Comparison of ENCODE assay signal across 1 cellular context in the genomic region with DNA sequence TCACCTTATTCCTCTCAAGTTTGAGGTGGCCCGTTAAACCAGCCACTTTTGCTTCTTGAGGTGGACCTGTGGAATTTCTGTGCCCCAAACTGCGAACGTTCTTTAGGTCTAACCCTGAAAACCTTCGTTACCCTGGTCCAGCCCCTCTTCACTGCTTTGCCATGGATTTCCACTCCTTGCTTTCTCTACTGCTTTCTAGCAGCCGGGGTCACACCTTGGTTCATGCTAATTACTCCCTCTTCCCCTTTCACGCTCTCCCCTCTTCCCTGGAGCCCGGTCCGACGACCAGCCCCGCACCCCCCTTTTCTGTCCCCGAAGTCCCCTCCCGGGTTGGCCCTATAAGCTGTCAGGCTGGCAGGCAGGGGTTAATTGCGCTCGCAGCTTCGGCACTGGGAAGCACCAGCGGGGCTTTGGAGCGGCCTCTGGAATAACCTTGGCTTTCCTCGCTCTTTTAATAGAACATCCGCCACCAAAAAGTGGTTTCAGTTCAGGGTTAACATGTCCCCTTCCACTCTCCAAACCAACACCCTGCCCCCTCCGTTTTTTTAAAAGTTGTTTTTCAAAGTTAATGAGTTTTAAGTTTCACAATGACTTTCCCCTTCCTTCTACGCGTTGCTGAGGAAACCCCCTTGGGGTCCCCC.
A peak's percentile ranks its signal among the peaks of the same experiment; 100 is the strongest.
TF ChIP-seq lines count a peak whose summit lies in the region.

No MANE protein-coding gene starts in this region.

TF ChIP-seq in HepG2, 621 proteins besides CTCF, POLR2A, EP300 and RAD21 (continued from another document and continues in another):
- TF ChIP-seq ZNF574 (CRISPR knock-in tag; IDR thresholded peaks at IDR 0.05) (peak; percentile 44; the same call in 1 of the 2 replicates), DZIP1 (CRISPR knock-in tag; IDR thresholded peaks at IDR 0.05) (no peak), NFE2 (CRISPR knock-in tag; IDR thresholded peaks at IDR 0.05) (no peak), HNRNPUL1 (IDR thresholded peaks at IDR 0.05; ENCODE audit: low read depth, low read length) (no peak), SMYD3 (CRISPR knock-in tag; IDR thresholded peaks at IDR 0.05) (no peak), LCORL (IDR thresholded peaks at IDR 0.05) (no peak), LCORL (CRISPR knock-in tag; IDR thresholded peaks at IDR 0.05) (peak; percentile 69), HNRNPL (IDR thresholded peaks at IDR 0.05; ENCODE audit: low read depth, low read length) (no peak), NR2F2 (IDR thresholded peaks at IDR 0.05; ENCODE audit: borderline replicate concordance, low read depth) (no peak; the same call in 1 of the 2 replicates), KDM3A (CRISPR knock-in tag; IDR thresholded peaks at IDR 0.05; ENCODE audit: low read depth) (0 out of 2 replicates have a peak, but pooled peaks have one; percentile 10), IKZF5 (CRISPR knock-in tag; IDR thresholded peaks at IDR 0.05) (peak; percentile 17; the same call in 1 of the 2 replicates), YEATS4 (CRISPR knock-in tag; IDR thresholded peaks at IDR 0.05; ENCODE audit: borderline replicate concordance) (peak; percentile 48; the same call in 1 of the 2 replicates), SIN3A (IDR thresholded peaks at IDR 0.05; ENCODE audit: borderline replicate concordance, low read depth, low read length) (peak; percentile 62; the same call in 1 of the 2 replicates), MBD4 (IDR thresholded peaks at IDR 0.05; ENCODE audit: borderline replicate concordance, low read length) (no peak), ZBTB7B (CRISPR knock-in tag; IDR thresholded peaks at IDR 0.05) (0 out of 2 replicates have a peak, but pooled peaks have one; percentile 20), ZBTB34 (CRISPR knock-in tag; IDR thresholded peaks at IDR 0.05) (no peak), AGO2 (optimal IDR thresholded peaks at IDR 0.05; ENCODE audit: low read depth, low read length) (no peak), KLF9 (CRISPR knock-in tag; IDR thresholded peaks at IDR 0.05; ENCODE audit: low read depth) (0 out of 2 replicates have a peak, but pooled peaks have one; percentile 24), NFKB2 (CRISPR knock-in tag; IDR thresholded peaks at IDR 0.05; ENCODE audit: borderline replicate concordance) (peak; percentile 69; the same call in 1 of the 2 replicates), MXD3 (CRISPR knock-in tag; IDR thresholded peaks at IDR 0.05) (no peak), ZNF501 (CRISPR knock-in tag; IDR thresholded peaks at IDR 0.05) (peak; percentile 79), ZNF605 (CRISPR knock-in tag; IDR thresholded peaks at IDR 0.05) (0 out of 2 replicates have a peak, but pooled peaks have one; percentile 7), GATAD2A (CRISPR knock-in tag; IDR thresholded peaks at IDR 0.05) (peak; percentile 57; the same call in 1 of the 2 replicates), MTA1 (CRISPR knock-in tag; IDR thresholded peaks at IDR 0.05; ENCODE audit: borderline replicate concordance) (peak; percentile 54; the same call in 1 of the 2 replicates), RFXAP (CRISPR knock-in tag; IDR thresholded peaks at IDR 0.05; ENCODE audit: borderline replicate concordance) (peak; percentile 5; the same call in 1 of the 2 replicates), ZNF609 (CRISPR knock-in tag; IDR thresholded peaks at IDR 0.05; ENCODE audit: borderline replicate concordance) (peak; percentile 23; the same call in 1 of the 2 replicates), ZNF549 (CRISPR knock-in tag; IDR thresholded peaks at IDR 0.05) (no peak), MEF2D (CRISPR knock-in tag; IDR thresholded peaks at IDR 0.05) (peak; percentile 80; the same call in 1 of the 2 replicates), MIXL1 (CRISPR knock-in tag; IDR thresholded peaks at IDR 0.05) (peak; percentile 44; the same call in 1 of the 2 replicates), XRCC5 (optimal IDR thresholded peaks at IDR 0.05; ENCODE audit: low read length) (peak; percentile 49), CREM (IDR thresholded peaks at IDR 0.05) (no peak), CREM (CRISPR knock-in tag; IDR thresholded peaks at IDR 0.05) (no peak), ZNF136 (CRISPR knock-in tag; IDR thresholded peaks at IDR 0.05; ENCODE audit: low read depth) (0 out of 2 replicates have a peak, but pooled peaks have one; percentile 44), HMG20B (CRISPR knock-in tag; conservative IDR thresholded peaks at IDR 0.05) (0 out of 2 replicates have a peak, but pooled peaks have one; percentile 46), ZNF496 (CRISPR knock-in tag; IDR thresholded peaks at IDR 0.05; ENCODE audit: insufficient replicate concordance) (no peak)
- TF ChIP-seq, protein P1, sequence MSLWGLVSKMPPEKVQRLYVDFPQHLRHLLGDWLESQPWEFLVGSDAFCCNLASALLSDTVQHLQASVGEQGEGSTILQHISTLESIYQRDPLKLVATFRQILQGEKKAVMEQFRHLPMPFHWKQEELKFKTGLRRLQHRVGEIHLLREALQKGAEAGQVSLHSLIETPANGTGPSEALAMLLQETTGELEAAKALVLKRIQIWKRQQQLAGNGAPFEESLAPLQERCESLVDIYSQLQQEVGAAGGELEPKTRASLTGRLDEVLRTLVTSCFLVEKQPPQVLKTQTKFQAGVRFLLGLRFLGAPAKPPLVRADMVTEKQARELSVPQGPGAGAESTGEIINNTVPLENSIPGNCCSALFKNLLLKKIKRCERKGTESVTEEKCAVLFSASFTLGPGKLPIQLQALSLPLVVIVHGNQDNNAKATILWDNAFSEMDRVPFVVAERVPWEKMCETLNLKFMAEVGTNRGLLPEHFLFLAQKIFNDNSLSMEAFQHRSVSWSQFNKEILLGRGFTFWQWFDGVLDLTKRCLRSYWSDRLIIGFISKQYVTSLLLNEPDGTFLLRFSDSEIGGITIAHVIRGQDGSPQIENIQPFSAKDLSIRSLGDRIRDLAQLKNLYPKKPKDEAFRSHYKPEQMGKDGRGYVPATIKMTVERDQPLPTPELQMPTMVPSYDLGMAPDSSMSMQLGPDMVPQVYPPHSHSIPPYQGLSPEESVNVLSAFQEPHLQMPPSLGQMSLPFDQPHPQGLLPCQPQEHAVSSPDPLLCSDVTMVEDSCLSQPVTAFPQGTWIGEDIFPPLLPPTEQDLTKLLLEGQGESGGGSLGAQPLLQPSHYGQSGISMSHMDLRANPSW (CRISPR knock-in tag; IDR thresholded peaks at IDR 0.05; ENCODE audit: borderline replicate concordance) = no peak
- TF ChIP-seq, protein P2, sequence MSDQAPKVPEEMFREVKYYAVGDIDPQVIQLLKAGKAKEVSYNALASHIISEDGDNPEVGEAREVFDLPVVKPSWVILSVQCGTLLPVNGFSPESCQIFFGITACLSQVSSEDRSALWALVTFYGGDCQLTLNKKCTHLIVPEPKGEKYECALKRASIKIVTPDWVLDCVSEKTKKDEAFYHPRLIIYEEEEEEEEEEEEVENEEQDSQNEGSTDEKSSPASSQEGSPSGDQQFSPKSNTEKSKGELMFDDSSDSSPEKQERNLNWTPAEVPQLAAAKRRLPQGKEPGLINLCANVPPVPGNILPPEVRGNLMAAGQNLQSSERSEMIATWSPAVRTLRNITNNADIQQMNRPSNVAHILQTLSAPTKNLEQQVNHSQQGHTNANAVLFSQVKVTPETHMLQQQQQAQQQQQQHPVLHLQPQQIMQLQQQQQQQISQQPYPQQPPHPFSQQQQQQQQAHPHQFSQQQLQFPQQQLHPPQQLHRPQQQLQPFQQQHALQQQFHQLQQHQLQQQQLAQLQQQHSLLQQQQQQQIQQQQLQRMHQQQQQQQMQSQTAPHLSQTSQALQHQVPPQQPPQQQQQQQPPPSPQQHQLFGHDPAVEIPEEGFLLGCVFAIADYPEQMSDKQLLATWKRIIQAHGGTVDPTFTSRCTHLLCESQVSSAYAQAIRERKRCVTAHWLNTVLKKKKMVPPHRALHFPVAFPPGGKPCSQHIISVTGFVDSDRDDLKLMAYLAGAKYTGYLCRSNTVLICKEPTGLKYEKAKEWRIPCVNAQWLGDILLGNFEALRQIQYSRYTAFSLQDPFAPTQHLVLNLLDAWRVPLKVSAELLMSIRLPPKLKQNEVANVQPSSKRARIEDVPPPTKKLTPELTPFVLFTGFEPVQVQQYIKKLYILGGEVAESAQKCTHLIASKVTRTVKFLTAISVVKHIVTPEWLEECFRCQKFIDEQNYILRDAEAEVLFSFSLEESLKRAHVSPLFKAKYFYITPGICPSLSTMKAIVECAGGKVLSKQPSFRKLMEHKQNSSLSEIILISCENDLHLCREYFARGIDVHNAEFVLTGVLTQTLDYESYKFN (CRISPR knock-in tag; conservative IDR thresholded peaks at IDR 0.05) = no peak
